8 cellular contexts compared by ENCODE assay signal in the genomic region with DNA sequence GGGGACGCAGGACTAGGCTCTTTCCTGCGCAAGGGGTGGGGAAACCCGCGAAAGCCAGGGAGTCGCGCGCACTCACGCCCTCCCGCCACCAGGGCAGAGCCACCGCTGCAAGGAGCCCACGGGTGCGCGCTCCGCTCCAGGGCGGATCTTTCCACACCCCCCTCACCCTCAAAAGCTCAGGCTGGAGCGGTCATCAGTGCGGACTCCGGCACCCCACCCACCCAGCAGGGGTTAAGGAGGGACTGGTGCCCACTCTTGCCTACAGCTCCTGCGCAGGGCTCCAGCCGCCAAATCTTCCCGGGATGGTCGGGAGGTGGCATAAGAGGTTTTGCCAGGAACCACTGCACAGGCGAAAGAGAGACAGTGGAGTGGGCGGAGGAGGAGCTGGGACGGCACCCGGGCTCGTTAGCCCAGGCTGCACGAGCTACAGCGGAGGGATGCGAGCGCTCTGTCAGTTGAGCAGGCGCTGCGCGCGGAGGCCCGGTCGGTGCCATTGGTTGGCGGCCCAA.
DNase-seq lines count a peak whose midpoint lies in the region; ATAC-seq and TF ChIP-seq lines count a peak whose summit lies in the region.
"Not testable (repeated sequence)": the region's sequence is repeated elsewhere in the genome, so short reads cannot be mapped to it uniquely, and the experiment has no call there.

No MANE protein-coding gene starts in this region.

- not testable (repeated sequence) for H3K36me3 ChIP-seq in NT2/D1 (ENCODE audit: insufficient read depth, insufficient read length, low read length); neuronal stem cell (replicated peaks in 1 of 2; ENCODE audit: control insufficient read depth in 2 of 2, insufficient read depth in 2 of 2, low read length in 2 of 2)

- H3K4me1 ChIP-seq in NT2/D1 (ENCODE audit: insufficient read depth, insufficient read length); neuronal stem cell (ENCODE audit: control insufficient read depth in 2 of 2, insufficient read depth in 1 of 2, low read depth in 1 of 2, low read length in 2 of 2): not testable (repeated sequence)

- H2BK5ac ChIP-seq in neuronal stem cell (ENCODE audit: low read length), result not testable (repeated sequence)

- H3K27ac ChIP-seq in neuronal stem cell (replicated peaks; ENCODE audit: low read length), result not testable (repeated sequence)

- peaks cover 25% of the 10 kb centered on the region for H3K27me3 Mint-ChIP-seq in brain
- peaks cover 15 to 23% of the 10 kb centered on the region in 2 donors for H3K27me3 Mint-ChIP-seq in stimulated activated naive B cell treated with anti-CD40 and anti-IgM and Interleukin-4, amounts not matched to agents 10 μg/mL and 1 μg/mL and 100 μg/mL, for 72 hours

- not testable (repeated sequence) for H2AK5ac ChIP-seq in neuronal stem cell (ENCODE audit: low read depth, low read length)

- peaks cover 11% of the 10 kb centered on the region for H3K4me1 Mint-ChIP-seq in brain
- not testable (repeated sequence) for H3K4me1 Mint-ChIP-seq in stimulated activated naive B cell treated with anti-CD40 and anti-IgM and Interleukin-4, amounts not matched to agents 10 μg/mL and 1 μg/mL and 100 μg/mL, for 72 hours

- not testable (repeated sequence) for H3K36me3 Mint-ChIP-seq in brain; stimulated activated naive B cell treated with anti-CD40 and anti-IgM and Interleukin-4, amounts not matched to agents 10 μg/mL and 1 μg/mL and 100 μg/mL, for 72 hours

- H2BK12ac ChIP-seq in neuronal stem cell (ENCODE audit: low read length), result not testable (repeated sequence)

- not testable (repeated sequence) for H2BK120ac ChIP-seq in neuronal stem cell (ENCODE audit: low read depth, low read length)

- peak overlapping the region; percentile 54 to 81 (median 71) for H3K4me3 Mint-ChIP-seq in brain
- H3K4me3 Mint-ChIP-seq in stimulated activated naive B cell treated with anti-CD40 and anti-IgM and Interleukin-4, amounts not matched to agents 10 μg/mL and 1 μg/mL and 100 μg/mL, for 72 hours, result not testable (repeated sequence)

- H2BK15ac ChIP-seq in neuronal stem cell (ENCODE audit: low read length), result not testable (repeated sequence)

- H2AFZ ChIP-seq in neuronal stem cell (ENCODE audit: low read length), result not testable (repeated sequence)

- ATAC-seq in stimulated activated naive B cell treated with anti-CD40 and anti-IgM and Interleukin-4, amounts not matched to agents 10 μg/mL and 1 μg/mL and 100 μg/mL, for 72 hours (replicated peaks), result peak; percentile 23 to 29

- peak overlapping the region; percentile 66 for H3K4me2 ChIP-seq in neuronal stem cell (ENCODE audit: insufficient read depth, low read length, poor library complexity, severe bottlenecking)

- H3K4ac ChIP-seq in neuronal stem cell (ENCODE audit: low read length), result not testable (repeated sequence)

- H4K8ac ChIP-seq in neuronal stem cell (ENCODE audit: low read depth, low read length), result not testable (repeated sequence)

- not testable (repeated sequence) for H3K9me3 ChIP-seq in NT2/D1 (ENCODE audit: insufficient read depth, low read length); neuronal stem cell (replicated peaks in 1 of 2; ENCODE audit: control insufficient read depth in 2 of 2, insufficient read depth in 1 of 2, low read depth in 1 of 2, low read length in 2 of 2)

- not testable (repeated sequence) for H3K79me1 ChIP-seq in neuronal stem cell (ENCODE audit: low read depth, low read length)

- H3K9ac ChIP-seq in NT2/D1 (ENCODE audit: insufficient read length, low read depth); neuronal stem cell (ENCODE audit: low read depth, low read length, poor library complexity): not testable (repeated sequence)

- not testable (repeated sequence) for H3K9me3 Mint-ChIP-seq in brain; stimulated activated naive B cell treated with anti-CD40 and anti-IgM and Interleukin-4, amounts not matched to agents 10 μg/mL and 1 μg/mL and 100 μg/mL, for 72 hours

- H3K14ac ChIP-seq in neuronal stem cell (ENCODE audit: low read length), result not testable (repeated sequence)

- H4K91ac ChIP-seq in neuronal stem cell (ENCODE audit: low read depth, low read length, poor library complexity), result not testable (repeated sequence)

- not testable (repeated sequence) for TF ChIP-seq CTCF in brain (conservative IDR thresholded peaks at IDR 0.05)

- H3K23ac ChIP-seq in neuronal stem cell (ENCODE audit: low read depth, low read length, poor library complexity), result not testable (repeated sequence)

- peaks cover 28% of the 10 kb centered on the region for H3K27me3 ChIP-seq in NT2/D1 (ENCODE audit: insufficient read depth, insufficient read length)
- peaks cover 0 to 20% (median 9%) of the 10 kb centered on the region in 3 experiments for H3K27me3 ChIP-seq in neuronal stem cell (ENCODE audit: control insufficient read depth in 3 of 3, insufficient read depth in 3 of 3, low read depth in 1 of 3, low read length in 3 of 3)

- peak overlapping the region; percentile 64 for H3K18ac ChIP-seq in neuronal stem cell (ENCODE audit: low read length)

- no CpG with 5 or more reads among the region's 38 CpGs for WGBS in neuronal stem cell (ENCODE audit: extremely low coverage in 2 of 2, insufficient read length in 2 of 2, insufficient replicate concordance in 1 of 2), 2 donors

- H3K4me3 ChIP-seq in NT2/D1 (ENCODE audit: insufficient read length, low read depth), result peak overlapping the region; percentile 29
- peak overlapping the region in 1 of 2 donors; percentile 71 for H3K4me3 ChIP-seq in neuronal stem cell (ENCODE audit: low read length in 2 of 2)

- DNase-seq in DMS53 treated with DMSO at 0.1 percent for 48 hours (lab: John Stamatoyannopoulos, UW; ENCODE audit: unreplicated experiment) (peak; percentile 18), NCI-H1694 (lab: John Stamatoyannopoulos, UW) (peak; percentile 31), glomerular visceral epithelial cell (ENCODE audit: extremely low spot score) (peak; percentile 4), kidney tubule cell (ENCODE audit: low spot score) (peak; percentile 16), neuronal stem cell (ENCODE audit: low spot score) (peak; percentile 20)
- DNase-seq in NT2/D1 (ENCODE audit: low read depth, low spot score); stimulated activated naive B cell treated with anti-CD40 and anti-IgM and Interleukin-4, amounts not matched to agents 10 μg/mL and 1 μg/mL and 100 μg/mL, for 72 hours: not testable (repeated sequence)

- H3K27ac Mint-ChIP-seq in brain; stimulated activated naive B cell treated with anti-CD40 and anti-IgM and Interleukin-4, amounts not matched to agents 10 μg/mL and 1 μg/mL and 100 μg/mL, for 72 hours: not testable (repeated sequence)
